Comparison of ENCODE assay signal across 32 cellular contexts in genomic region chr1:165381745-165382530, GRCh38. TPM values are rescaled to one million over a fixed set of nuclear protein-coding genes. Genes with fewer than 3 reads are reported as not detected.
DNase-seq lines count a peak whose midpoint lies in the region; ATAC-seq and TF ChIP-seq lines count a peak whose summit lies in the region.
"Had no signal": no experiment of that assay in that cellular context is flagged by ENCODE, and none has a peak within 500 bp of the region (broad histone marks: within the 10 kb centered on the region; RNA-seq: fewer than 3 reads in every experiment).

No MANE protein-coding gene starts in this region.

- ATAC-seq in GM18861 (IDR thresholded peaks at IDR 0.05; ENCODE audit: unreplicated experiment) (no peak), mucosa of descending colon (no peak)
- ATAC-seq: A549, foreskin keratinocyte, left ventricle myocardium superior, WTC11 had no signal

- TF ChIP-seq EP300 in ovary (IDR thresholded peaks at IDR 0.05): no peak

- H3K4me3 ChIP-seq in breast epithelium: no peak overlapping the region
- no peak overlapping the region for H3K4me3 ChIP-seq in MG63
- H3K4me3 ChIP-seq in ovary: no peak overlapping the region
- H3K4me3 ChIP-seq in mucosa of descending colon: no peak overlapping the region
- H3K4me3 ChIP-seq: A549, right atrium auricular region, smooth muscle cell, suprapubic skin, upper lobe of left lung had no signal

- no peaks in the 10 kb centered on the region for H3K27me3 ChIP-seq in breast epithelium
- no peaks in the 10 kb centered on the region; the same call in 1 of the 2 replicates for H3K27me3 ChIP-seq in MG63
- no peaks in the 10 kb centered on the region for H3K27me3 ChIP-seq in ovary
- H3K27me3 ChIP-seq: right atrium auricular region, suprapubic skin, upper lobe of left lung had no signal

- no peaks in the 10 kb centered on the region for H3K36me3 Mint-ChIP-seq in MCF 10A (ENCODE audit: insufficient read depth, unreplicated experiment)
- H3K36me3 Mint-ChIP-seq: naive B cell, WTC11 had no signal

- intact Hi-C loops in MCF 10A (cut with micrococcal nuclease): no loop called here
- intact Hi-C loops in breast epithelium (cut with DNase I; ENCODE audit: low total_unique reads): loop anchor here (10.0 kb wide), 1 partner anchor 533 kb away; no protein-coding TSS in a partner anchor
- intact Hi-C loops in ovary (cut with DNase I): no loop called here
- intact Hi-C loops in mucosa of descending colon (cut with DNase I, micrococcal nuclease): no loop called here

- H3K9me3 ChIP-seq in breast epithelium: no peaks in the 10 kb centered on the region
- no peaks in the 10 kb centered on the region for H3K9me3 ChIP-seq in MG63
- no peaks in the 10 kb centered on the region for H3K9me3 ChIP-seq in ovary
- no peaks in the 10 kb centered on the region for H3K9me3 ChIP-seq in mucosa of descending colon
- H3K9me3 ChIP-seq: A549, right atrium auricular region, suprapubic skin, upper lobe of left lung had no signal

- TF ChIP-seq POLR2A in breast epithelium (IDR thresholded peaks at IDR 0.05): no peak
- TF ChIP-seq POLR2A in ovary (IDR thresholded peaks at IDR 0.05): no peak

- peak; percentile 35 for DNase-seq in MCF 10A (ENCODE audit: unreplicated experiment)
- DNase-seq in breast epithelium (ENCODE audit: low spot score in 2 of 2): no peak
- DNase-seq in MG63: peak; percentile 49
- peak; percentile 11 for DNase-seq in astrocyte of the hippocampus (ENCODE audit: low read depth, low spot score)
- no peak for DNase-seq in SW 1271 (lab: John Stamatoyannopoulos, UW)
- no peak for DNase-seq in ovary
- DNase-seq in mucosa of descending colon: no peak
- DNase-seq: activated CD4-positive, alpha-beta T cell treated with anti-CD3 and anti-CD28 coated beads, Interleukin-2, amount 10 ng/mL, durations not matched to agents 7 days and 5 days; activated gamma-delta T cell; activated T-cell treated with anti-CD3 and anti-CD28 coated beads, Interleukin-2, amount 50 U/mL, for 1 hour; endodermal cell; foreskin keratinocyte; head of caudate nucleus; islet precursor cell; left ventricle myocardium superior; naive B cell; NCI-H1436; NCI-H226; NCI-H526 treated with DMSO at 0.1 percent for 48 hours; posterior cingulate gyrus; stimulated activated naive CD4-positive, alpha-beta T cell treated with Interleukin-2 at 50 U/mL for 16 hours; upper lobe of left lung had no signal

- TF ChIP-seq CTCF in MCF 10A (IDR thresholded peaks at IDR 0.05; ENCODE audit: unreplicated experiment): no peak
- TF ChIP-seq CTCF in breast epithelium (IDR thresholded peaks at IDR 0.05): no peak
- no peak for TF ChIP-seq CTCF in ovary (IDR thresholded peaks at IDR 0.05)
- no peak for TF ChIP-seq CTCF in mucosa of descending colon (IDR thresholded peaks at IDR 0.05)

- no peaks in the 10 kb centered on the region for H3K9me3 Mint-ChIP-seq in MCF 10A (ENCODE audit: unreplicated experiment)
- H3K9me3 Mint-ChIP-seq: activated CD4-positive, alpha-beta T cell treated with anti-CD3 and anti-CD28 coated beads, Interleukin-2, amount 10 ng/mL, durations not matched to agents 7 days and 5 days; central memory CD8-positive, alpha-beta T cell; dendritic cell treated with granulocyte-macrophage colony-stimulating factor and Interleukin-4, amounts not matched to agents 40 ng/mL and 50 ng/mL, for 4 days; endodermal cell; WTC11 had no signal

- 78 to 92% (median 90%) methylated on average over 7 of the region's 7 CpGs for whole genome bisulfite sequencing in ovary, 3 donors

- H3K27ac Mint-ChIP-seq in MCF 10A (ENCODE audit: low read depth, unreplicated experiment): no peak overlapping the region
- H3K27ac Mint-ChIP-seq: activated CD4-positive, alpha-beta T cell treated with anti-CD3 and anti-CD28 coated beads, Interleukin-2, amount 10 ng/mL, durations not matched to agents 7 days and 5 days; dendritic cell treated with granulocyte-macrophage colony-stimulating factor and Interleukin-4, amounts not matched to agents 40 ng/mL and 50 ng/mL, for 4 days; endodermal cell; WTC11 had no signal

- peaks cover 10% of the 10 kb centered on the region for H3K27me3 Mint-ChIP-seq in MCF 10A (ENCODE audit: insufficient read depth, unreplicated experiment)

- H3K4me3 Mint-ChIP-seq in MCF 10A (ENCODE audit: unreplicated experiment): no peak overlapping the region
- H3K4me3 Mint-ChIP-seq: activated CD4-positive, alpha-beta T cell treated with anti-CD3 and anti-CD28 coated beads, Interleukin-2, amount 10 ng/mL, durations not matched to agents 7 days and 5 days; central memory CD8-positive, alpha-beta T cell; dendritic cell treated with granulocyte-macrophage colony-stimulating factor and Interleukin-4, amounts not matched to agents 40 ng/mL and 50 ng/mL, for 4 days; endodermal cell; naive B cell; WTC11 had no signal

- H3K4me1 ChIP-seq in breast epithelium (no peaks in the 10 kb centered on the region), ovary (ENCODE audit: insufficient read depth) (peaks cover 2% of the 10 kb centered on the region), mucosa of descending colon (ENCODE audit: low read depth) (no peaks in the 10 kb centered on the region)
- H3K4me1 ChIP-seq: A549, foreskin keratinocyte had no signal

- no peaks in the 10 kb centered on the region for H3K36me3 ChIP-seq in breast epithelium
- no peaks in the 10 kb centered on the region for H3K36me3 ChIP-seq in MG63
- no peaks in the 10 kb centered on the region for H3K36me3 ChIP-seq in ovary
- no peaks in the 10 kb centered on the region for H3K36me3 ChIP-seq in mucosa of descending colon (ENCODE audit: low read depth)
- H3K36me3 ChIP-seq: right atrium auricular region, suprapubic skin, upper lobe of left lung had no signal

- CTCF ChIA-PET in MCF 10A (lab: Yijun Ruan, JAX): interaction anchor here (0.6 to 6.7 kb wide), 16 partner anchors 12 to 1909 kb away, joined by 3 to 162 read pairs (median 6); partner anchors contain the start of gene ALDH9A1

- H3K27ac ChIP-seq in breast epithelium: no peak overlapping the region
- no peak overlapping the region for H3K27ac ChIP-seq in ovary
- H3K27ac ChIP-seq: A549, foreskin keratinocyte, right atrium auricular region, suprapubic skin, upper lobe of left lung had no signal

- POLR2A ChIA-PET in MCF 10A (lab: Yijun Ruan, JAX): interaction anchor here (3.3 kb wide), 1 partner anchor 17 kb away, joined by 13 read pairs; no protein-coding TSS in a partner anchor

- H3K4me1 Mint-ChIP-seq in MCF 10A (ENCODE audit: insufficient read depth, unreplicated experiment): peaks cover 21% of the 10 kb centered on the region
- H3K4me1 Mint-ChIP-seq: endodermal cell had no signal

- no TSS peak for BruUV-seq in MCF 10A (replicated peaks; lab: Mats Ljungman, UMichigan)

RNA-seq across cellular contexts. Expression of gene LMX1A, which starts 25.4 kb away (rescaled TPM):
- total RNA-seq in MCF 10A (2022) (not detected in 2 replicates), breast epithelium (1 to 10 TPM in 1 of 3 donors, not detected in 2; 1.3 TPM), ovary (not detected), mucosa of descending colon (under 1 TPM; 0.31 to 0.84 (median 0.38) TPM)
- not detected in 2 replicates for total RNA-seq in MG63 (2014; rRNA removed; shearing (Covaris generic); ENCODE audit: low replicate concordance)
- polyA plus RNA-seq in ovary: under 1 TPM in 1 of 2 donors, not detected in 1; 0.15 TPM
- total RNA-seq: activated CD4-positive, alpha-beta T cell treated with anti-CD3 and anti-CD28 coated beads, Interleukin-2, amount 10 ng/mL, durations not matched to agents 7 days and 5 days; foreskin keratinocyte; G401; left ventricle myocardium superior; right atrium auricular region; smooth muscle cell; WTC11 had no signal
- polyA plus RNA-seq: A549, BJ, foreskin keratinocyte, smooth muscle cell had no signal

Comparison
In these comparisons a context has a peak if more than half of its experiments do, and no peak if none do; other contexts are left out.
1. DNase-seq: peak in MCF 10A (single experiment), MG63 (single experiment) and astrocyte of the hippocampus (single experiment); none in breast epithelium (0 of 2), SW 1271 (0 of 2), ovary (0 of 5) and mucosa of descending colon (0 of 3).